14 cellular contexts compared by ENCODE assay signal in genomic region chr1:39608906-39609305, GRCh38. TPM values are rescaled to one million over a fixed set of nuclear protein-coding genes. Genes with fewer than 3 reads are reported as not detected.
"Had no signal": no experiment of that assay in that cellular context is flagged by ENCODE, and none has a peak within 500 bp of the region (broad histone marks: within the 10 kb centered on the region; RNA-seq: fewer than 3 reads in every experiment).

No MANE protein-coding gene starts in this region.

- H3K4me1 ChIP-seq: adrenal gland, sigmoid colon had no signal

- H3K4me3 ChIP-seq: adrenal gland, sigmoid colon, thyroid gland had no signal

- H3K9me3 Mint-ChIP-seq: activated naive CD4-positive, alpha-beta T cell treated with anti-CD3 and anti-CD28 coated beads, Interleukin-2, amount 50 U/mL, for 72 hours; nephron progenitor cell; stimulated activated memory B cell treated with anti-CD40 and anti-IgM and Interleukin-4, amounts not matched to agents 10 μg/mL and 1 μg/mL and 100 μg/mL, for 72 hours had no signal

- H3K36me3 Mint-ChIP-seq: activated naive CD4-positive, alpha-beta T cell treated with anti-CD3 and anti-CD28 coated beads, Interleukin-2, amount 50 U/mL, for 72 hours; stimulated activated memory B cell treated with anti-CD40 and anti-IgM and Interleukin-4, amounts not matched to agents 10 μg/mL and 1 μg/mL and 100 μg/mL, for 72 hours had no signal

- H3K36me3 ChIP-seq: adrenal gland, esophagus squamous epithelium, sigmoid colon, spleen, thyroid gland had no signal

- H3K27me3 Mint-ChIP-seq: stimulated activated memory B cell treated with anti-CD40 and anti-IgM and Interleukin-4, amounts not matched to agents 10 μg/mL and 1 μg/mL and 100 μg/mL, for 72 hours had no signal

- H3K27ac Mint-ChIP-seq: activated naive CD4-positive, alpha-beta T cell treated with anti-CD3 and anti-CD28 coated beads, Interleukin-2, amount 50 U/mL, for 72 hours; nephron progenitor cell; stimulated activated memory B cell treated with anti-CD40 and anti-IgM and Interleukin-4, amounts not matched to agents 10 μg/mL and 1 μg/mL and 100 μg/mL, for 72 hours had no signal

- H3K9me3 ChIP-seq: adrenal gland, esophagus squamous epithelium, sigmoid colon, spleen, thyroid gland had no signal

- H3K27me3 ChIP-seq: adrenal gland, esophagus squamous epithelium, thyroid gland had no signal

- H3K27ac ChIP-seq: esophagus squamous epithelium, spleen, thyroid gland had no signal

- DNase-seq: esophagus squamous epithelium, midbrain, occipital lobe, T1000 had no signal

RNA-seq across cellular contexts. Expression of gene HEYL, which starts 30.5 kb away (rescaled TPM):
- total RNA-seq: bronchial epithelial cell; lung microvascular endothelial cell; T-helper 1 cell treated with Interleukin-12 subunit alpha and Interleukin-12 subunit beta and Interleukin-4 antibody, amounts not matched to agents 30 ng/mL and 1 ng/mL, for 36 hours had no signal
